In genomic region chr2:122531803-122532344, GRCh38 we compare ENCODE assay signal across 15 cellular contexts.
DNase-seq lines count a peak whose midpoint lies in the region; ATAC-seq and TF ChIP-seq lines count a peak whose summit lies in the region.
"Had no signal": no experiment of that assay in that cellular context is flagged by ENCODE, and none has a peak within 500 bp of the region (broad histone marks: within the 10 kb centered on the region; RNA-seq: fewer than 3 reads in every experiment).

No MANE protein-coding gene starts in this region.

- H3K4me3 Mint-ChIP-seq in type B pancreatic cell: no peak overlapping the region
- H3K4me3 Mint-ChIP-seq: activated CD4-positive, alpha-beta memory T cell treated with anti-CD3 and anti-CD28 coated beads, Interleukin-2, amount 10 ng/mL, durations not matched to agents 7 days and 5 days had no signal

- no peak overlapping the region for H3K4me2 ChIP-seq in OCI-LY1 (ENCODE audit: low read length)

- peak overlapping the region; percentile 4 for H3K27ac Mint-ChIP-seq in type B pancreatic cell
- H3K27ac Mint-ChIP-seq: activated CD4-positive, alpha-beta memory T cell treated with anti-CD3 and anti-CD28 coated beads, Interleukin-2, amount 10 ng/mL, durations not matched to agents 7 days and 5 days had no signal

- intact Hi-C loops in cardiac septum (cut with DNase I): no loop called here

- H3K27ac ChIP-seq in cardiac muscle cell: no peak overlapping the region
- no peak overlapping the region for H3K27ac ChIP-seq in OCI-LY1 (ENCODE audit: low read depth, low read length, poor library complexity, severe bottlenecking)
- H3K27ac ChIP-seq: heart right ventricle, thoracic aorta had no signal

- H3K9me2 ChIP-seq in OCI-LY1 (ENCODE audit: low read depth, low read length): no peaks in the 10 kb centered on the region

- H3K27me3 ChIP-seq in cardiac muscle cell (no peaks in the 10 kb centered on the region), OCI-LY1 (ENCODE audit: insufficient read depth, low read length) (no peaks in the 10 kb centered on the region; the same call in 1 of the 2 replicates)
- H3K27me3 ChIP-seq: heart right ventricle had no signal

- peaks cover 4% of the 10 kb centered on the region for H3K4me1 ChIP-seq in cardiac muscle cell (ENCODE audit: low read depth)
- H3K4me1 ChIP-seq in OCI-LY1 (ENCODE audit: insufficient read depth, low read length, severe bottlenecking): no peaks in the 10 kb centered on the region
- H3K4me1 ChIP-seq: heart right ventricle had no signal

- peak; percentile 68 for TF ChIP-seq CTCF in cardiac muscle cell (IDR thresholded peaks at IDR 0.05; ENCODE audit: low read depth, low read length)
- TF ChIP-seq CTCF in OCI-LY1 (IDR thresholded peaks at IDR 0.05; ENCODE audit: low read length): peak; percentile 20; the same call in 1 of the 2 replicates
- peak; percentile 42 for TF ChIP-seq CTCF in fibroblast of pulmonary artery (IDR thresholded peaks at IDR 0.05; ENCODE audit: low read length, missing control alignments)
- peak; percentile 71 for TF ChIP-seq CTCF in type B pancreatic cell (conservative IDR thresholded peaks at IDR 0.05)

- H3K9me3 Mint-ChIP-seq in type B pancreatic cell: no peaks in the 10 kb centered on the region

- peaks cover 6% of the 10 kb centered on the region for H3K4me1 Mint-ChIP-seq in type B pancreatic cell (ENCODE audit: unreplicated experiment)
- H3K4me1 Mint-ChIP-seq: activated CD4-positive, alpha-beta memory T cell treated with anti-CD3 and anti-CD28 coated beads, Interleukin-2, amount 10 ng/mL, durations not matched to agents 7 days and 5 days had no signal

- H3K27me3 Mint-ChIP-seq in type B pancreatic cell: no peaks in the 10 kb centered on the region
- H3K27me3 Mint-ChIP-seq: activated CD4-positive, alpha-beta memory T cell treated with anti-CD3 and anti-CD28 coated beads, Interleukin-2, amount 10 ng/mL, durations not matched to agents 7 days and 5 days had no signal

- no peak overlapping the region for H2AFZ ChIP-seq in OCI-LY1 (ENCODE audit: low read length)

- H3K36me3 Mint-ChIP-seq in type B pancreatic cell: no peaks in the 10 kb centered on the region

- H3K36me3 ChIP-seq in cardiac muscle cell (no peaks in the 10 kb centered on the region), OCI-LY1 (ENCODE audit: insufficient read depth, low read length) (no peaks in the 10 kb centered on the region)
- H3K36me3 ChIP-seq: heart right ventricle, thoracic aorta had no signal

- H3K9ac ChIP-seq in OCI-LY1 (ENCODE audit: low read length): no peak overlapping the region

- H3F3A ChIP-seq in OCI-LY1 (ENCODE audit: insufficient read depth, low read length): no peaks in the 10 kb centered on the region

- H4K20me1 ChIP-seq in OCI-LY1 (ENCODE audit: insufficient read depth, low read length): no peaks in the 10 kb centered on the region

- H3K9me3 ChIP-seq in cardiac muscle cell (ENCODE audit: low read depth): no peaks in the 10 kb centered on the region
- no peaks in the 10 kb centered on the region for H3K9me3 ChIP-seq in OCI-LY1 (ENCODE audit: low read length)
- H3K9me3 ChIP-seq: heart right ventricle, thoracic aorta had no signal

- no peaks in the 10 kb centered on the region for H3K79me2 ChIP-seq in OCI-LY1 (ENCODE audit: insufficient read depth, low read length)

- ATAC-seq in GM21367 (IDR thresholded peaks at IDR 0.05; ENCODE audit: unreplicated experiment): no peak
- ATAC-seq in GM19328 (IDR thresholded peaks at IDR 0.05; ENCODE audit: unreplicated experiment): no peak

- H3K4me3 ChIP-seq in cardiac muscle cell (no peak overlapping the region), OCI-LY1 (ENCODE audit: low read depth, low read length, poor library complexity, severe bottlenecking) (no peak overlapping the region), fibroblast of pulmonary artery (replicated peaks; ENCODE audit: low read depth, low read length) (no peak overlapping the region)
- H3K4me3 ChIP-seq: thoracic aorta had no signal

- DNase-seq in cardiac muscle cell (ENCODE audit: low read depth in 1 of 2, low spot score in 1 of 2): peak in 1 of 2 donors; percentile 51
- no peak for DNase-seq in cardiac septum (ENCODE audit: low spot score)
- peak; percentile 11 for DNase-seq in fibroblast of pulmonary artery (ENCODE audit: low read depth)
- no peak for DNase-seq in type B pancreatic cell (ENCODE audit: extremely low spot score, unreplicated experiment)
- no peak for DNase-seq in NCI-H524 (lab: John Stamatoyannopoulos, UW)
- DNase-seq: activated CD4-positive, alpha-beta memory T cell treated with anti-CD3 and anti-CD28 coated beads, Interleukin-2, amount 10 ng/mL, durations not matched to agents 7 days and 5 days; activated naive CD4-positive, alpha-beta T cell treated with anti-CD3 and anti-CD28 coated beads, Interleukin-2, amount 50 U/mL, for 16 hours; AML-193; NCI-H1092; NCI-H526 had no signal

Comparison
In these comparisons a context has a peak if more than half of its experiments do, and no peak if none do; other contexts are left out.
1. CTCF ChIP-seq: peak in every context shown above with its lines; median percentile 71 in type B pancreatic cell; 68 in cardiac muscle cell; 42 in fibroblast of pulmonary artery; 20 in OCI-LY1.